ENCODE assay signal across 17 cellular contexts in genomic region chr5:138905541-138905940, GRCh38. TPM values are rescaled to one million over a fixed set of nuclear protein-coding genes. Genes with fewer than 3 reads are reported as not detected.
A peak's percentile ranks its signal among the peaks of the same experiment; 100 is the strongest.
DNase-seq lines count a peak whose midpoint lies in the region; ATAC-seq, FAIRE-seq and TF ChIP-seq lines count a peak whose summit lies in the region.
"Had no signal": no experiment of that assay in that cellular context is flagged by ENCODE, and none has a peak within 500 bp of the region (broad histone marks: within the 10 kb centered on the region; RNA-seq: fewer than 3 reads in every experiment).

No MANE protein-coding gene starts in this region.

- TF ChIP-seq CTCF in MCF 10A (IDR thresholded peaks at IDR 0.05; ENCODE audit: unreplicated experiment) = no peak
- TF ChIP-seq CTCF in breast epithelium (IDR thresholded peaks at IDR 0.05) = no peak
- no peak for TF ChIP-seq CTCF in astrocyte (IDR thresholded peaks at IDR 0.05; ENCODE audit: insufficient read depth, low read depth, low read length)

- no peak overlapping the region for H2AFZ ChIP-seq in astrocyte (ENCODE audit: low read depth, low read length)

- CTCF ChIA-PET in MCF 10A (lab: Yijun Ruan, JAX) = no interaction called here

- TF ChIP-seq POLR2A in breast epithelium (IDR thresholded peaks at IDR 0.05) = no peak

- FAIRE-seq in astrocyte (lab: Jason Lieb, UNC) = peak; percentile 26

- DNase-seq in MCF 10A (ENCODE audit: unreplicated experiment) (peak; percentile 14), breast epithelium (ENCODE audit: low spot score in 2 of 2) (no peak), astrocyte (ENCODE audit: low read depth) (peak; percentile 80), kidney glomerular epithelial cell (lab: John Stamatoyannopoulos, UW) (peak; percentile 67), COLO668 (lab: John Stamatoyannopoulos, UW; ENCODE audit: unreplicated experiment) (no peak)
- no peak for DNase-seq in stimulated activated CD8-positive, alpha-beta memory T cell treated with anti-CD3 and anti-CD28 coated beads, Interleukin-4, amount 100 ng/mL, for 48 hours
- DNase-seq: activated CD4-positive, alpha-beta memory T cell treated with anti-CD3 and anti-CD28 coated beads, Interleukin-2, amount 10 ng/mL, durations not matched to agents 7 days and 5 days; DMS 273 treated with DMSO at 0.1 percent for 48 hours; head of caudate nucleus; left ventricle myocardium inferior; NCI-H526 treated with DMSO at 0.1 percent for 48 hours; substantia nigra had no signal

- intact Hi-C loops in MCF 10A (cut with micrococcal nuclease) (no loop called here), breast epithelium (cut with DNase I; ENCODE audit: low total_unique reads) (no loop called here)

- no peak overlapping the region for H3K4me3 ChIP-seq in breast epithelium
- no peak overlapping the region for H3K4me3 ChIP-seq in astrocyte (ENCODE audit: insufficient read depth, low read depth, low read length)
- H3K4me3 ChIP-seq: left ventricle myocardium inferior had no signal

- H3K27ac Mint-ChIP-seq in MCF 10A (ENCODE audit: low read depth, unreplicated experiment) (peak overlapping the region; percentile 59), astrocyte (ENCODE audit: unreplicated experiment) (peak overlapping the region; percentile 70)
- H3K27ac Mint-ChIP-seq: activated CD4-positive, alpha-beta memory T cell treated with anti-CD3 and anti-CD28 coated beads, Interleukin-2, amount 10 ng/mL, durations not matched to agents 7 days and 5 days; activated T-helper 2 cell treated with anti-CD3 and anti-CD28 coated beads, Interferon-gamma antibody, Interleukin-2, Interleukin-4, amounts not matched to agents 10 μg/mL and 5 μg/mL and 100 μg/mL, durations not matched to agents 14 hours and 24 hours and 36 hours had no signal

- H3K36me3 ChIP-seq in breast epithelium (peaks cover 7% of the 10 kb centered on the region), astrocyte (ENCODE audit: insufficient read depth, low read length) (peaks cover 24% of the 10 kb centered on the region)

- POLR2A ChIA-PET in MCF 10A (lab: Yijun Ruan, JAX) = no interaction called here

- no peaks in the 10 kb centered on the region for H3K4me1 ChIP-seq in breast epithelium
- H3K4me1 ChIP-seq in astrocyte (ENCODE audit: insufficient read depth, low read length) = peaks cover 40% of the 10 kb centered on the region

- peak overlapping the region; percentile 16 for H3K9ac ChIP-seq in astrocyte (ENCODE audit: low read length)

- H3K4me1 Mint-ChIP-seq in MCF 10A (ENCODE audit: insufficient read depth, unreplicated experiment) = peaks cover 18% of the 10 kb centered on the region
- H3K4me1 Mint-ChIP-seq in astrocyte (ENCODE audit: low read depth, unreplicated experiment) = peaks cover 62% of the 10 kb centered on the region

- H3K9me3 ChIP-seq in breast epithelium (no peaks in the 10 kb centered on the region), astrocyte (ENCODE audit: insufficient read depth, low read depth, low read length) (no peaks in the 10 kb centered on the region)
- H3K9me3 ChIP-seq: left ventricle myocardium inferior had no signal

- peaks cover 30% of the 10 kb centered on the region for H3K79me2 ChIP-seq in astrocyte (ENCODE audit: insufficient read depth, low read length)

- no peaks in the 10 kb centered on the region for H3K27me3 ChIP-seq in breast epithelium
- no peaks in the 10 kb centered on the region for H3K27me3 ChIP-seq in astrocyte (ENCODE audit: insufficient read depth, low read length)

- ATAC-seq in HG03457 (IDR thresholded peaks at IDR 0.05; ENCODE audit: unreplicated experiment) (no peak), GM21447 (IDR thresholded peaks at IDR 0.05; ENCODE audit: unreplicated experiment) (no peak)

- BruUV-seq in MCF 10A (replicated peaks; lab: Mats Ljungman, UMichigan) = TSS peak; percentile 6

- H3K4me2 ChIP-seq in astrocyte (ENCODE audit: low read length) = peak overlapping the region; percentile 35

- H3K4me3 Mint-ChIP-seq in MCF 10A (ENCODE audit: unreplicated experiment) (no peak overlapping the region), astrocyte (ENCODE audit: unreplicated experiment) (no peak overlapping the region)
- H3K4me3 Mint-ChIP-seq: activated CD4-positive, alpha-beta memory T cell treated with anti-CD3 and anti-CD28 coated beads, Interleukin-2, amount 10 ng/mL, durations not matched to agents 7 days and 5 days; brain had no signal

- H3K27me3 Mint-ChIP-seq in MCF 10A (ENCODE audit: insufficient read depth, unreplicated experiment) (no peaks in the 10 kb centered on the region), astrocyte (ENCODE audit: low read depth, unreplicated experiment) (no peaks in the 10 kb centered on the region)
- H3K27me3 Mint-ChIP-seq: activated CD4-positive, alpha-beta memory T cell treated with anti-CD3 and anti-CD28 coated beads, Interleukin-2, amount 10 ng/mL, durations not matched to agents 7 days and 5 days; brain had no signal

- H3K36me3 Mint-ChIP-seq in MCF 10A (ENCODE audit: insufficient read depth, unreplicated experiment) = peaks cover 99% of the 10 kb centered on the region
- peaks cover 25% of the 10 kb centered on the region for H3K36me3 Mint-ChIP-seq in astrocyte (ENCODE audit: low read depth, unreplicated experiment)

- no peaks in the 10 kb centered on the region for H3K9me3 Mint-ChIP-seq in MCF 10A (ENCODE audit: unreplicated experiment)
- no peaks in the 10 kb centered on the region for H3K9me3 Mint-ChIP-seq in astrocyte (ENCODE audit: unreplicated experiment)
- H3K9me3 Mint-ChIP-seq: activated CD4-positive, alpha-beta memory T cell treated with anti-CD3 and anti-CD28 coated beads, Interleukin-2, amount 10 ng/mL, durations not matched to agents 7 days and 5 days had no signal

- H4K20me1 ChIP-seq in astrocyte (ENCODE audit: insufficient read depth, low read length) = peaks cover 19% of the 10 kb centered on the region

- H3K27ac ChIP-seq in breast epithelium = no peak overlapping the region
- H3K27ac ChIP-seq in astrocyte (ENCODE audit: low read depth, low read length) = peak overlapping the region; percentile 50
- H3K27ac ChIP-seq: 22Rv1, left ventricle myocardium inferior had no signal

RNA-seq across cellular contexts. Expression of gene LRRTM2, which starts 30.4 kb away (rescaled TPM):
- not detected in 2 replicates for total RNA-seq in MCF 10A (2022)
- 1 to 10 TPM in 2 of 3 donors, under 1 TPM in 1; under 0.01 to 1.4 (median 1.0) TPM for total RNA-seq in breast epithelium
- 0.54 and 0.70 TPM in 2 replicates for total RNA-seq in astrocyte
- total RNA-seq: left ventricle myocardium inferior had no signal

Comparison
In these comparisons a context has a peak if more than half of its experiments do, and no peak if none do; other contexts are left out.
1. DNase-seq: peak in MCF 10A (single experiment), astrocyte (single experiment) and kidney glomerular epithelial cell (single experiment); none in breast epithelium (0 of 2), stimulated activated CD8-positive, alpha-beta memory T cell treated with anti-CD3 and anti-CD28 coated beads, Interleukin-4, amount 100 ng/mL, for 48 hours (single experiment) and COLO668 (single experiment).